Comparison of ENCODE assay signal across 21 cellular contexts in genomic region chr22:50171965-50172421, GRCh38. TPM values are rescaled to one million over a fixed set of nuclear protein-coding genes. Genes with fewer than 3 reads are reported as not detected.
DNase-seq lines count a peak whose midpoint lies in the region; ATAC-seq, FAIRE-seq and TF ChIP-seq lines count a peak whose summit lies in the region.
"Had no signal": no experiment of that assay in that cellular context is flagged by ENCODE, and none has a peak within 500 bp of the region (broad histone marks: within the 10 kb centered on the region; RNA-seq: fewer than 3 reads in every experiment).

No MANE protein-coding gene starts in this region.

- peak overlapping the region; percentile 23 for H3K4me3 Mint-ChIP-seq in activated naive CD8-positive, alpha-beta T cell
- no peak overlapping the region for H3K4me3 Mint-ChIP-seq in activated naive CD8-positive, alpha-beta T cell treated with anti-CD3 and anti-CD28 coated beads for 36 hours
- H3K4me3 Mint-ChIP-seq in T-helper 17 cell = peak overlapping the region; percentile 57
- peak overlapping the region; percentile 25 to 64 for H3K4me3 Mint-ChIP-seq in stimulated activated naive B cell treated with anti-CD40 and anti-IgM and Interleukin-4, amounts not matched to agents 10 μg/mL and 1 μg/mL and 100 μg/mL, for 72 hours

- peaks cover 0 to 15% (median 0%) of the 10 kb centered on the region in 4 donors for H3K4me1 ChIP-seq in right lobe of liver
- H3K4me1 ChIP-seq: lower lobe of right lung had no signal

- intact Hi-C loops in right lobe of liver (cut with DNase I) = no loop called here

- H3K27ac ChIP-seq in right lobe of liver = no peak overlapping the region
- H3K27ac ChIP-seq: HL-60, lower lobe of right lung, spleen had no signal

- no peaks in the 10 kb centered on the region for H3K36me3 ChIP-seq in right lobe of liver
- H3K36me3 ChIP-seq: lower lobe of right lung, spleen had no signal

- TF ChIP-seq CTCF in right lobe of liver (IDR thresholded peaks at IDR 0.05) = no peak

- ATAC-seq in T-helper 17 cell = no peak
- ATAC-seq in right lobe of liver = peak; percentile 47 to 67 (median 62)
- no peak for ATAC-seq in stimulated activated naive B cell treated with anti-CD40 and anti-IgM and Interleukin-4, amounts not matched to agents 10 μg/mL and 1 μg/mL and 100 μg/mL, for 72 hours (replicated peaks)
- ATAC-seq: GM12878 had no signal

- no peak for FAIRE-seq in GM19239 (lab: Jason Lieb, UNC)
- FAIRE-seq: GM12878 had no signal

- no peak overlapping the region for H3K27ac Mint-ChIP-seq in activated naive CD8-positive, alpha-beta T cell
- no peak overlapping the region for H3K27ac Mint-ChIP-seq in activated naive CD8-positive, alpha-beta T cell treated with anti-CD3 and anti-CD28 coated beads for 36 hours
- no peak overlapping the region for H3K27ac Mint-ChIP-seq in T-helper 17 cell
- peak overlapping the region; percentile 69 for H3K27ac Mint-ChIP-seq in stimulated activated naive B cell treated with anti-CD40 and anti-IgM and Interleukin-4, amounts not matched to agents 10 μg/mL and 1 μg/mL and 100 μg/mL, for 72 hours
- H3K27ac Mint-ChIP-seq: HFFc6 had no signal

- peaks cover 8% of the 10 kb centered on the region for H3K27me3 Mint-ChIP-seq in activated naive CD8-positive, alpha-beta T cell
- H3K27me3 Mint-ChIP-seq in activated naive CD8-positive, alpha-beta T cell treated with anti-CD3 and anti-CD28 coated beads for 36 hours = peaks cover 44% of the 10 kb centered on the region
- H3K27me3 Mint-ChIP-seq in T-helper 17 cell = peaks cover 34% of the 10 kb centered on the region
- peaks cover 19 to 23% of the 10 kb centered on the region in 2 donors for H3K27me3 Mint-ChIP-seq in stimulated activated naive B cell treated with anti-CD40 and anti-IgM and Interleukin-4, amounts not matched to agents 10 μg/mL and 1 μg/mL and 100 μg/mL, for 72 hours

- WGBS in right lobe of liver (ENCODE audit: insufficient coverage, low coverage, low lambda C conversion rate, missing lambda C conversion rate) = 65% methylated on average over 6 of the region's 13 CpGs

- H3K4me1 Mint-ChIP-seq in activated naive CD8-positive, alpha-beta T cell (ENCODE audit: low read depth) = peaks cover 5% of the 10 kb centered on the region
- no peaks in the 10 kb centered on the region for H3K4me1 Mint-ChIP-seq in activated naive CD8-positive, alpha-beta T cell treated with anti-CD3 and anti-CD28 coated beads for 36 hours
- H3K4me1 Mint-ChIP-seq in T-helper 17 cell = peaks cover 9% of the 10 kb centered on the region
- H3K4me1 Mint-ChIP-seq in stimulated activated naive B cell treated with anti-CD40 and anti-IgM and Interleukin-4, amounts not matched to agents 10 μg/mL and 1 μg/mL and 100 μg/mL, for 72 hours = peaks cover 41 to 64% of the 10 kb centered on the region in 2 donors

- TF ChIP-seq POLR2A in right lobe of liver (IDR thresholded peaks at IDR 0.05) = no peak

- DNase-seq in activated naive CD8-positive, alpha-beta T cell treated with anti-CD3 and anti-CD28 coated beads for 36 hours = no peak
- DNase-seq in T-helper 17 cell (no peak), right lobe of liver (peak in 2 of 3 donors; percentile 21 to 55), NCI-H526 (lab: John Stamatoyannopoulos, UW) (no peak), NCI-H345 (lab: John Stamatoyannopoulos, UW) (no peak), GM19239 (ENCODE audit: insufficient read length, low spot score) (no peak)
- no peak for DNase-seq in stimulated activated naive B cell treated with anti-CD40 and anti-IgM and Interleukin-4, amounts not matched to agents 10 μg/mL and 1 μg/mL and 100 μg/mL, for 72 hours
- DNase-seq: activated CD4-positive, CD25-positive, alpha-beta regulatory T cell; DND-41; effector CD4-positive, alpha-beta T cell; HFFc6; Kasumi-1; lower lobe of right lung; NCI-H1436 treated with DMSO at 0.1 percent for 48 hours; NCI-H446 treated with DMSO at 0.1 percent for 48 hours; SW 1271 had no signal

- H3K27me3 ChIP-seq in right lobe of liver = no peaks in the 10 kb centered on the region

- H3K36me3 Mint-ChIP-seq in activated naive CD8-positive, alpha-beta T cell = no peaks in the 10 kb centered on the region
- no peaks in the 10 kb centered on the region for H3K36me3 Mint-ChIP-seq in activated naive CD8-positive, alpha-beta T cell treated with anti-CD3 and anti-CD28 coated beads for 36 hours
- peaks cover 8% of the 10 kb centered on the region for H3K36me3 Mint-ChIP-seq in T-helper 17 cell (ENCODE audit: low read depth)
- peaks cover 7 to 8% of the 10 kb centered on the region in 2 donors for H3K36me3 Mint-ChIP-seq in stimulated activated naive B cell treated with anti-CD40 and anti-IgM and Interleukin-4, amounts not matched to agents 10 μg/mL and 1 μg/mL and 100 μg/mL, for 72 hours

- H3K9me3 Mint-ChIP-seq in activated naive CD8-positive, alpha-beta T cell (ENCODE audit: low read depth) = no peaks in the 10 kb centered on the region
- H3K9me3 Mint-ChIP-seq in activated naive CD8-positive, alpha-beta T cell treated with anti-CD3 and anti-CD28 coated beads for 36 hours = no peaks in the 10 kb centered on the region
- no peaks in the 10 kb centered on the region for H3K9me3 Mint-ChIP-seq in stimulated activated naive B cell treated with anti-CD40 and anti-IgM and Interleukin-4, amounts not matched to agents 10 μg/mL and 1 μg/mL and 100 μg/mL, for 72 hours
- H3K9me3 Mint-ChIP-seq: HFFc6 had no signal

- H3K9me3 ChIP-seq in T-helper 17 cell (ENCODE audit: control insufficient read depth, low read length, poor library complexity, severe bottlenecking) = no peaks in the 10 kb centered on the region
- no peaks in the 10 kb centered on the region for H3K9me3 ChIP-seq in right lobe of liver
- H3K9me3 ChIP-seq: lower lobe of right lung, spleen had no signal

- H3K4me3 ChIP-seq in right lobe of liver = no peak overlapping the region
- H3K4me3 ChIP-seq: GM12878, lower lobe of right lung had no signal

RNA-seq across cellular contexts. Expression of gene PANX2, which starts 1.5 kb away (rescaled TPM):
- total RNA-seq in activated naive CD8-positive, alpha-beta T cell treated with anti-CD3 and anti-CD28 coated beads for 36 hours = 1 to 10 TPM in 1 of 2 experiments, under 1 TPM in 1; 0.66 to 1.0 TPM
- under 1 TPM in 1 of 2 donors, not detected in 1; 0.29 TPM for total RNA-seq in T-helper 17 cell
- total RNA-seq in right lobe of liver = 10 to 100 TPM in 1 of 6 experiments, 1 to 10 TPM in 5; 3.9 to 12.3 (median 7.2) TPM
- total RNA-seq: OCI-LY7 had no signal

RNA-seq across cellular contexts. Expression of gene TRABD, which starts 13.7 kb away (rescaled TPM):
- 10 to 100 TPM; 77.8 to 79.4 TPM for total RNA-seq in activated naive CD8-positive, alpha-beta T cell treated with anti-CD3 and anti-CD28 coated beads for 36 hours
- total RNA-seq in T-helper 17 cell (100 to 1,000 TPM; 141 to 158 TPM), right lobe of liver (10 to 100 TPM; 18.9 to 30.2 (median 22.8) TPM)

RNA-seq across cellular contexts. Expression of gene SELENOO, which starts 28.8 kb away (rescaled TPM):
- total RNA-seq in activated naive CD8-positive, alpha-beta T cell treated with anti-CD3 and anti-CD28 coated beads for 36 hours = 10 to 100 TPM; 20.0 to 20.9 TPM
- total RNA-seq in T-helper 17 cell (10 to 100 TPM; 27.4 to 29.5 TPM), right lobe of liver (10 to 100 TPM; 51.1 to 67.8 (median 59.2) TPM)

Comparison
In these comparisons a context has a peak if more than half of its experiments do, and no peak if none do; other contexts are left out.
1. DNase-seq: peak in right lobe of liver (2 of 3); none in activated naive CD8-positive, alpha-beta T cell treated with anti-CD3 and anti-CD28 coated beads for 36 hours (single experiment), T-helper 17 cell (0 of 3), stimulated activated naive B cell treated with anti-CD40 and anti-IgM and Interleukin-4, amounts not matched to agents 10 μg/mL and 1 μg/mL and 100 μg/mL, for 72 hours (single experiment), NCI-H526 (0 of 2), NCI-H345 (single experiment) and GM19239 (single experiment).
2. ATAC-seq: peak in right lobe of liver (4 of 4); none in T-helper 17 cell (single experiment) and stimulated activated naive B cell treated with anti-CD40 and anti-IgM and Interleukin-4, amounts not matched to agents 10 μg/mL and 1 μg/mL and 100 μg/mL, for 72 hours (0 of 2).